24 cellular contexts compared by ENCODE assay signal in the genomic region with DNA sequence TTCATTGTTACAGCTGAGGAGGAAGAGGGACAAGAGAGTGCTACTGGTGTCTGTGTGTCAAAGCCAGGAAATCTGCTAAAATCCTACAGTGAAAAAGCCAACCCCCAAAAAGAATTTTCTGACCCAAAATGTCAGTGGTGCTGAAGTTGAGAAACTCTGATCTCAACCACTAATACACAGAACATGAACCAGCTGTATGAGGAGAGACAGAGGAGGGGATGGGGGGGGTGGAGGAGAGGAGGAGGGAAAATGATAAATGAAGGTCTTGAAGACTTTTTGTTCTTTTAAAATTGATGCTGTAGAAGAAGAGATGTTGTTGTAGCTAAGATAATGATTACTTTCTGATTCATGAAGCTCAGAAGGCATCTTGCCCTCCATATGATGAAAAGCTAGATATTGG.
"Had no signal": no experiment of that assay in that cellular context is flagged by ENCODE, and none has a peak within 500 bp of the region (broad histone marks: within the 10 kb centered on the region; RNA-seq: fewer than 3 reads in every experiment).

No MANE protein-coding gene starts in this region.

- H3K79me2 ChIP-seq: parathyroid adenoma had no signal

- DNase-seq: colonic mucosa; effector CD8-positive, alpha-beta T cell; endodermal cell; foreskin melanocyte; immature natural killer cell; islet precursor cell; kidney glomerular epithelial cell; natural killer cell; right lobe of liver; stimulated activated CD4-positive, alpha-beta T cell treated with anti-CD3 and anti-CD28 coated beads, Interleukin-12 subunit alpha, Interleukin-12 subunit beta, amount 100 ng/mL, for 4 hours; stimulated activated CD4-positive, alpha-beta T cell treated with anti-CD3 and anti-CD28 coated beads, Interleukin-1b, Interleukin-23, amount 100 ng/mL, for 48 hours; stimulated activated CD4-positive, alpha-beta T cell treated with anti-CD3 and anti-CD28 coated beads, Interleukin-4, amount 100 ng/mL, for 1 hour; stimulated activated naive CD4-positive, alpha-beta T cell treated with Interleukin-2 at 50 U/mL for 16 hours; stomach; thyroid gland; trophoblast cell had no signal

- H3K27me3 ChIP-seq: colonic mucosa, neural progenitor cell, right lobe of liver, stomach, thyroid gland had no signal

- H3K4me2 ChIP-seq: neural progenitor cell, smooth muscle cell had no signal

- H3K36me3 ChIP-seq: colonic mucosa, neural progenitor cell, right lobe of liver, thyroid gland had no signal

- H3K4me1 ChIP-seq: colonic mucosa, parathyroid adenoma, right lobe of liver had no signal

- H3K9me3 ChIP-seq: colonic mucosa, right lobe of liver, stomach, thyroid gland had no signal

- H3K27ac ChIP-seq: colonic mucosa, epithelial cell of prostate, neural progenitor cell, parathyroid adenoma, right lobe of liver, thyroid gland had no signal

- H3K4me3 ChIP-seq: colonic mucosa, lung, neural progenitor cell, right lobe of liver, smooth muscle cell, stomach, thyroid gland had no signal

- H2AFZ ChIP-seq: neural progenitor cell, parathyroid adenoma had no signal

- ATAC-seq: esophagus mucosa; left lobe of liver; natural killer cell; right lobe of liver; stimulated activated effector memory CD8-positive, alpha-beta T cell treated with anti-CD3 and anti-CD28 coated beads, Interleukin-12 subunit alpha, Interleukin-12 subunit beta, amount 100 ng/mL, for 72 hours had no signal

- H3K9ac ChIP-seq: neural progenitor cell, parathyroid adenoma had no signal
